Comparison of ENCODE assay signal across 22 cellular contexts in the genomic region with DNA sequence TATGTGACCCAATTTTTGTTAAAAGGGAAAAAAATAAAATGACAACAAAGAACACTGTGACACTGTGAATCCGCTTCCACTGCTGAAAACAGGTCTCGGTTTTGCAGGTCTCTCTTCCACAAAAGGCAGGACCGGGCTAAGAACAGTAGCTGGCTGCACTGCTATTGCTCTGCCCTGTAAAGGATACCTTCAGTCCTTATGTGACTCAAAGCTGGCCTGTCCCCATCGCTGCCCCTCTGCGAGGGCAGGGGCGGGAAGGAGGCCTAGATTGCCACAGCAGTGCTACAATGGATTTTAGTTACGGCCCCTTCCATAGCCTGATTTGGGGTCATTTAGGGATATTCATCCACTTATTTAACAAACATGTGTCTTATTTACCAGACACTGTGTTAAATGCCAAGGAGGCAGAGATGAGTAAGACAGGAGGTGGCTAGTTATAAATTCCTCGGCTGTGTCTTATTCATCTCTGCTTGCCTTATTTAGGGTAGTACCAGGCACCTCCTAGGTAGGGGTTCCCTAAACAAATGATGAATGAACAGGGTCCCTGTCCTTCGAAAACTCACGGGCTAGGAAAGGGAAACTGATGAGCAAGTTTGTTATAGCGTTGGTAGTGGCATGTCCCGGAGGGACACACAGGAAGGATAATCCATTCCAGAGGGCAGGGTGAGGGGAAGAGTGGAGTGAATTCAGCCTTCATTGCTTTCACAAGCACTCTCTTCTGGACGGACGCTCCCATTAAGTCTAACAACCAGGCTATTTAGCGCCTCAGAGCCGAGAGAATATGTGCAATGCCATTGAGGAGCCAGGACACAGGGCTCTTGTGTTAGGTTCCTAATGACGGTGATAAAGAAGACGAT.
DNase-seq lines count a peak whose midpoint lies in the region; ATAC-seq, FAIRE-seq and TF ChIP-seq lines count a peak whose summit lies in the region.
"Had no signal": no experiment of that assay in that cellular context is flagged by ENCODE, and none has a peak within 500 bp of the region (broad histone marks: within the 10 kb centered on the region; RNA-seq: fewer than 3 reads in every experiment).

No MANE protein-coding gene starts in this region.

- H3K4me1 ChIP-seq in SK-N-SH (ENCODE audit: control insufficient read depth in 1 of 2, insufficient read depth in 2 of 2, low read depth in 1 of 2, low read length in 1 of 2): peaks cover 0 to 5% of the 10 kb centered on the region in 2 experiments; a peak in 1 of 4 replicates
- H3K4me1 ChIP-seq in PC-3 (ENCODE audit: insufficient read depth, low read length): peaks cover 59% of the 10 kb centered on the region
- H3K4me1 ChIP-seq in skeletal muscle satellite cell (ENCODE audit: control insufficient read depth, insufficient read depth, low read length): peaks cover 15% of the 10 kb centered on the region

- CTCF ChIA-PET in SK-N-SH (lab: Yijun Ruan, JAX): interaction anchor here (0.9 kb wide), 1 partner anchor 293 kb away, joined by 3 read pairs; no protein-coding TSS in a partner anchor
- CTCF ChIA-PET in PC-3 (lab: Charles Lee): interaction anchor here (0.7 kb wide), 1 partner anchor 457 kb away, joined by 4 read pairs; no protein-coding TSS in a partner anchor

- H3K4me2 ChIP-seq in SK-N-SH: no peak overlapping the region
- H3K4me2 ChIP-seq in PC-3 (ENCODE audit: low read length): peak overlapping the region; percentile 75
- peak overlapping the region; percentile 31 for H3K4me2 ChIP-seq in skeletal muscle satellite cell (ENCODE audit: low read length)
- H3K4me2 ChIP-seq: hepatocyte had no signal

- H3K9me3 ChIP-seq in SK-N-SH: no peaks in the 10 kb centered on the region
- no peaks in the 10 kb centered on the region for H3K9me3 ChIP-seq in PC-3 (ENCODE audit: low read length)
- H3K9me3 ChIP-seq in skeletal muscle satellite cell (replicated peaks; ENCODE audit: low read length): no peaks in the 10 kb centered on the region
- H3K9me3 ChIP-seq: thoracic aorta had no signal

- FAIRE-seq in GM12891 (lab: Jason Lieb, UNC): no peak

- H3K79me2 ChIP-seq in SK-N-SH (ENCODE audit: insufficient read depth) (no peaks in the 10 kb centered on the region), PC-3 (ENCODE audit: low read length) (no peaks in the 10 kb centered on the region)
- H3K79me2 ChIP-seq: hepatocyte had no signal

- H3K36me3 ChIP-seq in SK-N-SH (replicated peaks in 1 of 2; ENCODE audit: control insufficient read depth in 1 of 2, insufficient read depth in 2 of 2, low read length in 1 of 2) (no peaks in the 10 kb centered on the region), PC-3 (ENCODE audit: low read depth, low read length) (no peaks in the 10 kb centered on the region), skeletal muscle satellite cell (ENCODE audit: insufficient read depth, low read length) (no peaks in the 10 kb centered on the region)
- H3K36me3 ChIP-seq: thoracic aorta had no signal

- DNase-seq in SK-N-SH (no peak), PC-3 (peak; percentile 79), globus pallidus (ENCODE audit: low spot score) (peak; percentile 17), NCI-H1436 treated with DMSO at 0.1 percent for 48 hours (lab: John Stamatoyannopoulos, UW) (no peak), GM12891 (ENCODE audit: insufficient read length, low spot score) (no peak)
- DNase-seq: activated CD4-positive, alpha-beta T cell treated with anti-CD3 and anti-CD28 coated beads for 1 hour; activated effector memory CD4-positive, alpha-beta T cell treated with anti-CD3 and anti-CD28 coated beads, Interleukin-2, amount 50 U/mL, for 16 hours; CD4-positive, alpha-beta T cell; DMS53; endodermal cell; GOT3; islet precursor cell; NCI-H2029 treated with DMSO at 0.1 percent for 48 hours; NCI-H524; stimulated activated CD4-positive, alpha-beta T cell treated with anti-CD3 and anti-CD28 coated beads, Interleukin-15, amount 100 ng/mL, for 24 hours had no signal

- POLR2A ChIA-PET in SK-N-SH (lab: Yijun Ruan, JAX): no interaction called here
- POLR2A ChIA-PET in PC-3 (lab: Charles Lee; ENCODE audit: unreplicated experiment): no interaction called here

- H3K27me3 ChIP-seq in SK-N-SH (ENCODE audit: insufficient read depth) (no peaks in the 10 kb centered on the region), PC-3 (ENCODE audit: low read length) (no peaks in the 10 kb centered on the region), skeletal muscle satellite cell (ENCODE audit: control insufficient read depth, insufficient read depth, low read length) (peaks cover 3% of the 10 kb centered on the region)
- H3K27me3 ChIP-seq: hepatocyte had no signal

- WGBS in SK-N-SH (ENCODE audit: low lambda C conversion rate): 82% methylated on average over 18 of the region's 18 CpGs

- no peaks in the 10 kb centered on the region for H3F3A ChIP-seq in SK-N-SH (replicated peaks; ENCODE audit: insufficient read depth)
- peaks cover 5% of the 10 kb centered on the region for H3F3A ChIP-seq in PC-3 (ENCODE audit: low read length, unreplicated experiment)

- H3K27ac ChIP-seq in SK-N-SH (ENCODE audit: low read depth in 2 of 2, low read length in 1 of 2) (no peak overlapping the region), PC-3 (ENCODE audit: low read length) (peak overlapping the region; percentile 61)
- H3K27ac ChIP-seq: hepatocyte, HL-60, thoracic aorta had no signal

- H4K20me1 ChIP-seq in SK-N-SH (ENCODE audit: insufficient read depth): no peaks in the 10 kb centered on the region
- no peaks in the 10 kb centered on the region for H4K20me1 ChIP-seq in PC-3 (ENCODE audit: low read length)

- no peak overlapping the region for H3K4me3 ChIP-seq in SK-N-SH (ENCODE audit: low read depth in 2 of 2, low read length in 1 of 2)
- peak overlapping the region; percentile 11; the same call in 1 of the 2 replicates for H3K4me3 ChIP-seq in PC-3 (ENCODE audit: low read length)
- H3K4me3 ChIP-seq in skeletal muscle satellite cell (ENCODE audit: low read length): no peak overlapping the region
- H3K4me3 ChIP-seq: hepatocyte, thoracic aorta had no signal

- no peak for TF ChIP-seq EP300 in SK-N-SH (IDR thresholded peaks at IDR 0.05; ENCODE audit: borderline replicate concordance in 1 of 2, low read depth in 1 of 2, low read length in 1 of 2)

- no TSS peak for BruUV-seq in PC-3 (replicated peaks; lab: Mats Ljungman, UMichigan)

- no peaks in the 10 kb centered on the region for H3K9me2 ChIP-seq in SK-N-SH
- H3K9me2 ChIP-seq in PC-3 (replicated peaks; ENCODE audit: low read length): no peaks in the 10 kb centered on the region

- no peak overlapping the region; the same call in 1 of the 2 replicates for H2AFZ ChIP-seq in SK-N-SH (ENCODE audit: low read depth)
- H2AFZ ChIP-seq in PC-3 (ENCODE audit: low read length): peak overlapping the region; percentile 44
- H2AFZ ChIP-seq: hepatocyte had no signal

- ATAC-seq in SK-N-SH treated with all-trans-retinoic acid at 6 μM for 48 hours (peak; percentile 62), PC-3 (peak; percentile 78), HG02642 (IDR thresholded peaks at IDR 0.05; ENCODE audit: poor library complexity, unreplicated experiment) (no peak)
- ATAC-seq: stimulated activated memory B cell treated with anti-CD40 and anti-IgM and Interleukin-4, amounts not matched to agents 10 μg/mL and 1 μg/mL and 100 μg/mL, for 72 hours had no signal

- TF ChIP-seq RAD21 in SK-N-SH (IDR thresholded peaks at IDR 0.05; ENCODE audit: low read length): no peak

- TF ChIP-seq POLR2A in GM12891 (IDR thresholded peaks at IDR 0.05; ENCODE audit: low read depth, low read length): no peak

- intact Hi-C loops in PC-3 (cut with micrococcal nuclease): loop anchor here (10.0 kb wide), 1 partner anchor 728 kb away; the partner anchor contains the start of gene WASHC4

- no peak overlapping the region for H3K9ac ChIP-seq in SK-N-SH
- peak overlapping the region; percentile 3; the same call in 1 of the 2 replicates for H3K9ac ChIP-seq in PC-3 (ENCODE audit: low read length)
- H3K9ac ChIP-seq in skeletal muscle satellite cell (ENCODE audit: low read depth, low read length): no peak overlapping the region

- TF ChIP-seq CTCF in SK-N-SH (IDR thresholded peaks at IDR 0.05): no peak
- no peak for TF ChIP-seq CTCF in PC-3 (conservative IDR thresholded peaks at IDR 0.05; ENCODE audit: low read depth, low read length)

TF ChIP-seq in SK-N-SH treated with all-trans-retinoic acid at 6 μM for 48 hours, 23 proteins besides CTCF, POLR2A, EP300 and RAD21:
- TF ChIP-seq BACH2 (CRISPR knock-in tag; IDR thresholded peaks at IDR 0.05; ENCODE audit: borderline replicate concordance) (no peak), TCF4 (CRISPR knock-in tag; IDR thresholded peaks at IDR 0.05; ENCODE audit: borderline replicate concordance) (no peak)
TF ChIP-seq in SK-N-SH treated with all-trans-retinoic acid at 6 μM for 48 hours: peak in this region for 0.

TF ChIP-seq in SK-N-SH, 30 proteins besides CTCF, POLR2A, EP300 and RAD21 (continues in another document):
- no peak for TF ChIP-seq TAF1 (IDR thresholded peaks at IDR 0.05; ENCODE audit: borderline replicate concordance, low read depth, low read length)
- TF ChIP-seq SMC3 (IDR thresholded peaks at IDR 0.05; ENCODE audit: low read depth, low read length): no peak
- no peak for TF ChIP-seq GABPA (IDR thresholded peaks at IDR 0.05; ENCODE audit: low read depth)
- TF ChIP-seq RXRA (IDR thresholded peaks at IDR 0.05; ENCODE audit: borderline replicate concordance, low read depth): no peak
- no peak for TF ChIP-seq MXI1 (IDR thresholded peaks at IDR 0.05; ENCODE audit: low read depth, low read length)
- TF ChIP-seq, protein P1, sequence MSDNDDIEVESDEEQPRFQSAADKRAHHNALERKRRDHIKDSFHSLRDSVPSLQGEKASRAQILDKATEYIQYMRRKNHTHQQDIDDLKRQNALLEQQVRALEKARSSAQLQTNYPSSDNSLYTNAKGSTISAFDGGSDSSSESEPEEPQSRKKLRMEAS (IDR thresholded peaks at IDR 0.05; ENCODE audit: low read depth): no peak
- no peak for TF ChIP-seq CHD2 (IDR thresholded peaks at IDR 0.05; ENCODE audit: low read length, partially characterized antibody)
- TF ChIP-seq NFIC (IDR thresholded peaks at IDR 0.05; ENCODE audit: borderline replicate concordance): no peak

TF ChIP-seq in GM12891, 5 proteins besides CTCF, POLR2A, EP300 and RAD21:
- no peak for TF ChIP-seq TAF1 (IDR thresholded peaks at IDR 0.05; ENCODE audit: low read depth, low read length)
- TF ChIP-seq PAX5 (IDR thresholded peaks at IDR 0.05; ENCODE audit: insufficient read depth, low read length, severe bottlenecking): no peak
- TF ChIP-seq POU2F2 (IDR thresholded peaks at IDR 0.05; ENCODE audit: low read depth, low read length): no peak
- TF ChIP-seq SPI1 (IDR thresholded peaks at IDR 0.05; ENCODE audit: low read depth, low read length): no peak
- no peak for TF ChIP-seq POLR2AphosphoS5 (IDR thresholded peaks at IDR 0.05; ENCODE audit: low read depth, low read length)
TF ChIP-seq in GM12891: peak in this region for 0.

Comparison
In these comparisons a context has a peak if more than half of its experiments do, and no peak if none do; other contexts are left out.
1. DNase-seq: peak in PC-3 (single experiment) and globus pallidus (single experiment); none in SK-N-SH (single experiment), NCI-H1436 treated with DMSO at 0.1 percent for 48 hours (single experiment) and GM12891 (single experiment).